Comparison of ENCODE assay signal across 37 cellular contexts in the genomic region with DNA sequence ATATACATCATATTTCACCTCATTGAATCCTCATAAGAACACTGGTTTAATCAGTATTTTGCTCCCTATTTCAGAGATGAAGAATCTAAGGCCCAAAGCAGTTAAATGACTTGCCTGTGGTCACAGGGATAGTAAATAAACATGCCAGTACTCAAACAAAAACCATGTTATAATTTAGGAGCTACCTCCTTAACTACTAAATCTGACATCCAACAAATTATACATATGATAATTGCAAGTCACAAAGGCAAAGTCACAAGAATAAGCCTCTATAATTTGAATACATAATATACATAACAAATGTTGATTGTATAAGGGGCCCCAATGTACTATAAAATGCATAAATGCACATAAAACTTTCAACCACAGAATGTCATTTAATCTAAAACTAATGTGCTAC.
"Had no signal": no experiment of that assay in that cellular context is flagged by ENCODE, and none has a peak within 500 bp of the region (broad histone marks: within the 10 kb centered on the region; RNA-seq: fewer than 3 reads in every experiment).

No MANE protein-coding gene starts in this region.

- H3K27ac ChIP-seq: ascending aorta, cardiac muscle cell, WERI-Rb-1 had no signal

- H3K27me3 Mint-ChIP-seq: activated CD4-positive, alpha-beta memory T cell treated with anti-CD3 and anti-CD28 coated beads, Interleukin-2, amount 10 ng/mL, durations not matched to agents 7 days and 5 days; activated CD4-positive, alpha-beta T cell treated with anti-CD3 and anti-CD28 coated beads for 36 hours; activated CD4-positive, alpha-beta T cell treated with anti-CD3 and anti-CD28 coated beads, Interleukin-2, amount 10 ng/mL, durations not matched to agents 7 days and 5 days; activated CD8-positive, alpha-beta memory T cell treated with anti-CD3 and anti-CD28 coated beads, Interleukin-2, amount 10 ng/mL, durations not matched to agents 7 days and 5 days; activated naive CD4-positive, alpha-beta T cell treated with anti-CD3 and anti-CD28 coated beads, Interleukin-2, amount 10 ng/mL, durations not matched to agents 7 days and 5 days; activated naive CD4-positive, alpha-beta T cell treated with anti-CD3 and anti-CD28 coated beads, Interleukin-2, amount 50 U/mL, for 24 hours; activated naive CD8-positive, alpha-beta T cell; activated naive CD8-positive, alpha-beta T cell treated with anti-CD3 and anti-CD28 coated beads, Interleukin-2, amount 10 ng/mL, durations not matched to agents 7 days and 5 days; activated naive CD8-positive, alpha-beta T cell treated with anti-CD3 and anti-CD28 coated beads, Interleukin-2, amount 50 U/mL, for 24 hours; activated T-cell treated with anti-CD3 and anti-CD28 coated beads, Interleukin-2, amount 50 U/mL, for 24 hours; brain; central memory CD8-positive, alpha-beta T cell had no signal

- H3K9me3 ChIP-seq: ascending aorta had no signal

- H3K4me1 ChIP-seq: ascending aorta had no signal

- DNase-seq: activated CD4-positive, alpha-beta memory T cell treated with anti-CD3 and anti-CD28 coated beads, Interleukin-2, amount 10 ng/mL, durations not matched to agents 7 days and 5 days; activated CD4-positive, alpha-beta T cell treated with anti-CD3 and anti-CD28 coated beads for 1 hour; activated CD4-positive, alpha-beta T cell treated with anti-CD3 and anti-CD28 coated beads for 36 hours; activated CD4-positive, alpha-beta T cell treated with anti-CD3 and anti-CD28 coated beads for 48 hours; activated CD4-positive, alpha-beta T cell treated with anti-CD3 and anti-CD28 coated beads, Interleukin-2, amount 10 ng/mL, durations not matched to agents 7 days and 5 days; activated CD4-positive, alpha-beta T cell treated with anti-CD3 and anti-CD28 coated beads, Interleukin-2, amount 50 U/mL, for 48 hours; activated CD4-positive, CD25-positive, alpha-beta regulatory T cell; activated CD8-positive, alpha-beta memory T cell treated with anti-CD3 and anti-CD28 coated beads for 24 hours; activated CD8-positive, alpha-beta memory T cell treated with anti-CD3 and anti-CD28 coated beads, Interleukin-2, amount 10 ng/mL, durations not matched to agents 7 days and 5 days; activated CD8-positive, alpha-beta memory T cell treated with anti-CD3 and anti-CD28 coated beads, Interleukin-2, amount 50 U/mL, for 48 hours; activated CD8-positive, alpha-beta T cell treated with anti-CD3 and anti-CD28 coated beads, Interleukin-2, amount 10 ng/mL, durations not matched to agents 7 days and 5 days; activated effector memory CD4-positive, alpha-beta T cell treated with Interleukin-2 at 50 U/mL for 16 hours; activated gamma-delta T cell; activated naive CD4-positive, alpha-beta T cell treated with anti-CD3 and anti-CD28 coated beads, Interleukin-2, amount 10 ng/mL, durations not matched to agents 7 days and 5 days; activated naive CD4-positive, alpha-beta T cell treated with Interleukin-2 at 50 U/mL for 16 hours; activated naive CD8-positive, alpha-beta T cell treated with anti-CD3 and anti-CD28 coated beads, Interleukin-2, amount 10 ng/mL, durations not matched to agents 7 days and 5 days; activated naive CD8-positive, alpha-beta T cell treated with anti-CD3 and anti-CD28 coated beads, Interleukin-2, amount 50 U/mL, for 24 hours; activated T-cell treated with anti-CD3 and anti-CD28 coated beads, Interleukin-2, amount 50 U/mL, for 24 hours; activated T-cell treated with anti-CD3 and anti-CD28 coated beads, Interleukin-2, amount 50 U/mL, for 48 hours; amygdala; anterior cingulate cortex; caudate nucleus; cerebellar nuclear complex; T-helper 1 cell; T-helper 2 cell; T-helper 9 cell; WERI-Rb-1 had no signal

- H3K36me3 ChIP-seq: ascending aorta, cardiac muscle cell, WERI-Rb-1 had no signal

- H3K4me1 Mint-ChIP-seq: activated CD4-positive, alpha-beta T cell treated with anti-CD3 and anti-CD28 coated beads for 36 hours; activated CD4-positive, alpha-beta T cell treated with anti-CD3 and anti-CD28 coated beads, Interleukin-2, amount 10 ng/mL, durations not matched to agents 7 days and 5 days; activated CD8-positive, alpha-beta memory T cell treated with anti-CD3 and anti-CD28 coated beads, Interleukin-2, amount 10 ng/mL, durations not matched to agents 7 days and 5 days; activated naive CD4-positive, alpha-beta T cell treated with anti-CD3 and anti-CD28 coated beads, Interleukin-2, amount 10 ng/mL, durations not matched to agents 7 days and 5 days; activated naive CD4-positive, alpha-beta T cell treated with anti-CD3 and anti-CD28 coated beads, Interleukin-2, amount 50 U/mL, for 24 hours had no signal

- H3K27ac Mint-ChIP-seq: activated CD4-positive, alpha-beta memory T cell treated with anti-CD3 and anti-CD28 coated beads, Interleukin-2, amount 10 ng/mL, durations not matched to agents 7 days and 5 days; activated CD4-positive, alpha-beta T cell treated with anti-CD3 and anti-CD28 coated beads for 36 hours; activated CD4-positive, alpha-beta T cell treated with anti-CD3 and anti-CD28 coated beads, Interleukin-2, amount 10 ng/mL, durations not matched to agents 7 days and 5 days; activated CD8-positive, alpha-beta memory T cell treated with anti-CD3 and anti-CD28 coated beads, Interleukin-2, amount 10 ng/mL, durations not matched to agents 7 days and 5 days; activated CD8-positive, alpha-beta T cell treated with anti-CD3 and anti-CD28 coated beads, Interleukin-2, amount 10 ng/mL, durations not matched to agents 7 days and 5 days; activated naive CD4-positive, alpha-beta T cell treated with anti-CD3 and anti-CD28 coated beads, Interleukin-2, amount 10 ng/mL, durations not matched to agents 7 days and 5 days; activated naive CD4-positive, alpha-beta T cell treated with anti-CD3 and anti-CD28 coated beads, Interleukin-2, amount 50 U/mL, for 24 hours; activated naive CD8-positive, alpha-beta T cell; activated naive CD8-positive, alpha-beta T cell treated with anti-CD3 and anti-CD28 coated beads, Interleukin-2, amount 10 ng/mL, durations not matched to agents 7 days and 5 days; activated naive CD8-positive, alpha-beta T cell treated with anti-CD3 and anti-CD28 coated beads, Interleukin-2, amount 50 U/mL, for 24 hours; activated T-cell treated with anti-CD3 and anti-CD28 coated beads, Interleukin-2, amount 50 U/mL, for 24 hours; activated T-helper 2 cell treated with anti-CD3 and anti-CD28 coated beads, Interferon-gamma antibody, Interleukin-2, Interleukin-4, amounts not matched to agents 10 μg/mL and 5 μg/mL and 100 μg/mL, durations not matched to agents 14 hours and 24 hours and 36 hours; brain; T-helper 1 cell treated with Interleukin-12 subunit alpha and Interleukin-12 subunit beta and Interleukin-4 antibody, amounts not matched to agents 30 μg/mL and 1 μg/mL, for 36 hours; T-helper 2 cell treated with Interferon-gamma antibody and Interleukin-4, amounts not matched to agents 5 μg/mL and 100 μg/mL, for 36 hours; WTC11 had no signal

- H3K4me3 ChIP-seq: ascending aorta, cardiac muscle cell had no signal

- H3K27me3 ChIP-seq: ascending aorta, cardiac muscle cell had no signal

- H3K9me3 Mint-ChIP-seq: activated CD4-positive, alpha-beta memory T cell treated with anti-CD3 and anti-CD28 coated beads, Interleukin-2, amount 10 ng/mL, durations not matched to agents 7 days and 5 days; activated CD4-positive, alpha-beta T cell treated with anti-CD3 and anti-CD28 coated beads, Interleukin-2, amount 10 ng/mL, durations not matched to agents 7 days and 5 days; activated naive CD4-positive, alpha-beta T cell treated with anti-CD3 and anti-CD28 coated beads, Interleukin-2, amount 10 ng/mL, durations not matched to agents 7 days and 5 days; activated naive CD4-positive, alpha-beta T cell treated with anti-CD3 and anti-CD28 coated beads, Interleukin-2, amount 50 U/mL, for 24 hours; activated naive CD8-positive, alpha-beta T cell treated with anti-CD3 and anti-CD28 coated beads, Interleukin-2, amount 10 ng/mL, durations not matched to agents 7 days and 5 days; activated naive CD8-positive, alpha-beta T cell treated with anti-CD3 and anti-CD28 coated beads, Interleukin-2, amount 50 U/mL, for 24 hours; activated T-cell treated with anti-CD3 and anti-CD28 coated beads, Interleukin-2, amount 50 U/mL, for 24 hours; activated T-helper 2 cell treated with anti-CD3 and anti-CD28 coated beads, Interferon-gamma antibody, Interleukin-2, Interleukin-4, amounts not matched to agents 10 μg/mL and 5 μg/mL and 100 μg/mL, durations not matched to agents 14 hours and 24 hours and 36 hours; brain; central memory CD8-positive, alpha-beta T cell; T-helper 1 cell treated with Interleukin-12 subunit alpha and Interleukin-12 subunit beta and Interleukin-4 antibody, amounts not matched to agents 30 μg/mL and 1 μg/mL, for 36 hours; T-helper 2 cell treated with Interferon-gamma antibody and Interleukin-4, amounts not matched to agents 5 μg/mL and 100 μg/mL, for 36 hours; WTC11 had no signal

- H3K36me3 Mint-ChIP-seq: WTC11 had no signal

- H3K4me3 Mint-ChIP-seq: activated CD4-positive, alpha-beta memory T cell treated with anti-CD3 and anti-CD28 coated beads, Interleukin-2, amount 10 ng/mL, durations not matched to agents 7 days and 5 days; activated CD4-positive, alpha-beta T cell treated with anti-CD3 and anti-CD28 coated beads for 36 hours; activated CD4-positive, alpha-beta T cell treated with anti-CD3 and anti-CD28 coated beads, Interleukin-2, amount 10 ng/mL, durations not matched to agents 7 days and 5 days; activated CD8-positive, alpha-beta memory T cell treated with anti-CD3 and anti-CD28 coated beads, Interleukin-2, amount 10 ng/mL, durations not matched to agents 7 days and 5 days; activated CD8-positive, alpha-beta T cell treated with anti-CD3 and anti-CD28 coated beads, Interleukin-2, amount 10 ng/mL, durations not matched to agents 7 days and 5 days; activated naive CD4-positive, alpha-beta T cell treated with anti-CD3 and anti-CD28 coated beads, Interleukin-2, amount 10 ng/mL, durations not matched to agents 7 days and 5 days; activated naive CD4-positive, alpha-beta T cell treated with anti-CD3 and anti-CD28 coated beads, Interleukin-2, amount 50 U/mL, for 24 hours; activated naive CD8-positive, alpha-beta T cell; activated naive CD8-positive, alpha-beta T cell treated with anti-CD3 and anti-CD28 coated beads, Interleukin-2, amount 10 ng/mL, durations not matched to agents 7 days and 5 days; activated naive CD8-positive, alpha-beta T cell treated with anti-CD3 and anti-CD28 coated beads, Interleukin-2, amount 50 U/mL, for 24 hours; activated T-cell treated with anti-CD3 and anti-CD28 coated beads, Interleukin-2, amount 50 U/mL, for 24 hours; brain; central memory CD8-positive, alpha-beta T cell; T-helper 1 cell treated with Interleukin-12 subunit alpha and Interleukin-12 subunit beta and Interleukin-4 antibody, amounts not matched to agents 30 μg/mL and 1 μg/mL, for 36 hours; T-helper 2 cell treated with Interferon-gamma antibody and Interleukin-4, amounts not matched to agents 5 μg/mL and 100 μg/mL, for 36 hours; WTC11 had no signal
